ENCODE assay signal across 25 cellular contexts in genomic region chr1:54439550-54440223, GRCh38. TPM values are rescaled to one million over a fixed set of nuclear protein-coding genes. Genes with fewer than 3 reads are reported as not detected.
DNase-seq lines count a peak whose midpoint lies in the region; ATAC-seq, FAIRE-seq and TF ChIP-seq lines count a peak whose summit lies in the region.
"Had no signal": no experiment of that assay in that cellular context is flagged by ENCODE, and none has a peak within 500 bp of the region (broad histone marks: within the 10 kb centered on the region; RNA-seq: fewer than 3 reads in every experiment).

No MANE protein-coding gene starts in this region.

- peak; percentile 46 for DNase-seq in AG08396 (ENCODE audit: low spot score)
- peak; percentile 13 for DNase-seq in kidney
- no peak for DNase-seq in stimulated activated CD4-positive, alpha-beta T cell treated with anti-CD3 and anti-CD28 coated beads, Interleukin-1b, Interleukin-23, amount 100 ng/mL, for 48 hours
- DNase-seq in effector CD4-positive, alpha-beta T cell = no peak
- DNase-seq in RCC 7860 (ENCODE audit: low spot score) = no peak
- no peak for DNase-seq in naive thymus-derived CD4-positive, alpha-beta T cell
- DNase-seq: ACHN; activated CD8-positive, alpha-beta T cell treated with anti-CD3 and anti-CD28 coated beads for 36 hours; activated T-cell treated with anti-CD3 and anti-CD28 coated beads for 4 hours; esophagus squamous epithelium; glutamatergic neuron; kidney glomerular epithelial cell; NCI-H1048; NCI-H2029 treated with DMSO at 0.1 percent for 48 hours; NCI-H345; RPMI8226; T-helper 9 cell had no signal

- no peaks in the 10 kb centered on the region for H3K27me3 ChIP-seq in naive thymus-derived CD4-positive, alpha-beta T cell (ENCODE audit: control insufficient read depth in 2 of 2, insufficient read depth in 2 of 2, low read length in 2 of 2)
- H3K27me3 ChIP-seq: BLaER1 treated with 17β-estradiol and CSF1 and Interleukin-3, amounts not matched to agents 10 nM and 100 nM; esophagus squamous epithelium; pancreas had no signal

- H3K9me3 Mint-ChIP-seq in naive thymus-derived CD4-positive, alpha-beta T cell = peaks cover 0 to 4% (median 0%) of the 10 kb centered on the region in 11 donors
- H3K9me3 Mint-ChIP-seq: activated CD8-positive, alpha-beta T cell treated with anti-CD3 and anti-CD28 coated beads for 36 hours had no signal

- no peak for FAIRE-seq in kidney (lab: Jason Lieb, UNC)
- FAIRE-seq in RCC 7860 (lab: Jason Lieb, UNC) = no peak
- FAIRE-seq: pancreas had no signal

- no peak overlapping the region for H3K9ac ChIP-seq in kidney (ENCODE audit: low read length in 2 of 2)
- H3K9ac ChIP-seq: BLaER1 treated with 17β-estradiol and CSF1 and Interleukin-3, amounts not matched to agents 10 nM and 100 nM; KMS-11 had no signal

- H3K36me3 ChIP-seq in HEK293 (ENCODE audit: control insufficient read depth in 2 of 2, insufficient read depth in 1 of 2, low read length in 2 of 2) (no peaks in the 10 kb centered on the region), kidney (ENCODE audit: control insufficient read depth in 1 of 2, insufficient read depth in 2 of 2, low read length in 2 of 2) (no peaks in the 10 kb centered on the region)
- H3K36me3 ChIP-seq in naive thymus-derived CD4-positive, alpha-beta T cell (ENCODE audit: control insufficient read depth in 2 of 3, insufficient read depth in 3 of 3, low read length in 3 of 3) = no peaks in the 10 kb centered on the region
- H3K36me3 ChIP-seq: BLaER1 treated with 17β-estradiol and CSF1 and Interleukin-3, amounts not matched to agents 10 nM and 100 nM; esophagus squamous epithelium; pancreas had no signal

- no peak overlapping the region for H3K4me3 Mint-ChIP-seq in naive thymus-derived CD4-positive, alpha-beta T cell
- H3K4me3 Mint-ChIP-seq: activated CD8-positive, alpha-beta T cell treated with anti-CD3 and anti-CD28 coated beads for 36 hours; brain; memory B cell had no signal

- peaks cover 0 to 6% (median 0%) of the 10 kb centered on the region in 7 donors for H3K4me1 Mint-ChIP-seq in naive thymus-derived CD4-positive, alpha-beta T cell
- H3K4me1 Mint-ChIP-seq: brain, memory B cell had no signal

- H3K27ac ChIP-seq in HEK293 (ENCODE audit: extremely low read depth, low read depth, low read length) = no peak overlapping the region
- no peak overlapping the region for H3K27ac ChIP-seq in kidney (ENCODE audit: low read depth in 2 of 2, low read length in 2 of 2)
- H3K27ac ChIP-seq in naive thymus-derived CD4-positive, alpha-beta T cell (ENCODE audit: low read depth, low read length) = no peak overlapping the region
- H3K27ac ChIP-seq: BLaER1 treated with 17β-estradiol and CSF1 and Interleukin-3, amounts not matched to agents 10 nM and 100 nM; esophagus squamous epithelium; KMS-11; pancreas had no signal

- H3K36me3 Mint-ChIP-seq in naive thymus-derived CD4-positive, alpha-beta T cell = no peaks in the 10 kb centered on the region
- H3K36me3 Mint-ChIP-seq: brain had no signal

- CTCF ChIA-PET in HEK293 (lab: Yijun Ruan, JAX) = interaction anchor here (1.7 kb wide), 1 partner anchor 10 kb away, joined by 4 read pairs; no protein-coding TSS in a partner anchor
- CTCF ChIA-PET in naive thymus-derived CD4-positive, alpha-beta T cell (lab: Charles Lee) = no interaction called here

- H3K4me1 ChIP-seq in HEK293 (ENCODE audit: control insufficient read depth, insufficient read depth, low read length) = no peaks in the 10 kb centered on the region
- no peaks in the 10 kb centered on the region for H3K4me1 ChIP-seq in kidney (ENCODE audit: control insufficient read depth in 1 of 2, insufficient read depth in 1 of 2, low read depth in 1 of 2, low read length in 2 of 2)
- H3K4me1 ChIP-seq in naive thymus-derived CD4-positive, alpha-beta T cell (ENCODE audit: control insufficient read depth in 2 of 2, insufficient read depth in 2 of 2, low read length in 2 of 2) = no peaks in the 10 kb centered on the region
- H3K4me1 ChIP-seq: esophagus squamous epithelium, pancreas had no signal

- H3K4me3 ChIP-seq in HEK293 (ENCODE audit: low read depth, low read length) (no peak overlapping the region), kidney (ENCODE audit: low read length in 2 of 2) (no peak overlapping the region)
- no peak overlapping the region for H3K4me3 ChIP-seq in naive thymus-derived CD4-positive, alpha-beta T cell (ENCODE audit: low read length)
- H3K4me3 ChIP-seq: BLaER1 treated with 17β-estradiol and CSF1 and Interleukin-3, amounts not matched to agents 10 nM and 100 nM; esophagus squamous epithelium; pancreas had no signal

- ATAC-seq in SK-N-SH treated with all-trans-retinoic acid at 6 μM for 48 hours = peak; percentile 60; the same call in 2 of the 3 replicates
- ATAC-seq in naive thymus-derived CD4-positive, alpha-beta T cell = no peak
- ATAC-seq: activated CD8-positive, alpha-beta T cell treated with anti-CD3 and anti-CD28 coated beads for 36 hours; pancreas; sciatic nerve had no signal

- peaks cover 0 to under 1% (median 0%) of the 10 kb centered on the region in 5 donors for H3K27me3 Mint-ChIP-seq in naive thymus-derived CD4-positive, alpha-beta T cell
- H3K27me3 Mint-ChIP-seq: activated CD8-positive, alpha-beta T cell treated with anti-CD3 and anti-CD28 coated beads for 36 hours; brain; memory B cell had no signal

- H3K27ac Mint-ChIP-seq in naive thymus-derived CD4-positive, alpha-beta T cell = no peak overlapping the region
- H3K27ac Mint-ChIP-seq: activated CD8-positive, alpha-beta T cell treated with anti-CD3 and anti-CD28 coated beads for 36 hours; brain; memory B cell had no signal

- H3K9me3 ChIP-seq in HEK293 (ENCODE audit: control insufficient read depth, insufficient read depth, low read depth, low read length) (no peaks in the 10 kb centered on the region), kidney (ENCODE audit: control insufficient read depth in 1 of 2, low read length in 2 of 2) (no peaks in the 10 kb centered on the region)
- H3K9me3 ChIP-seq in naive thymus-derived CD4-positive, alpha-beta T cell (ENCODE audit: control insufficient read depth in 2 of 3, low read length in 3 of 3) = no peaks in the 10 kb centered on the region
- H3K9me3 ChIP-seq: esophagus squamous epithelium, pancreas had no signal

- POLR2A ChIA-PET in HEK293 (lab: Yijun Ruan, JAX) = no interaction called here
- POLR2A ChIA-PET in naive thymus-derived CD4-positive, alpha-beta T cell (lab: Charles Lee) = no interaction called here

- TF ChIP-seq CTCF in HEK293 (tag by site-specific recombination; IDR thresholded peaks at IDR 0.05) = no peak
- TF ChIP-seq CTCF in kidney (IDR thresholded peaks at IDR 0.05; ENCODE audit: borderline replicate concordance, extremely low read depth, insufficient read depth) = no peak

- intact Hi-C loops in kidney (cut with DNase I) = no loop called here
- intact Hi-C loops in naive thymus-derived CD4-positive, alpha-beta T cell (cut with micrococcal nuclease) = no loop called here

TF ChIP-seq in HEK293, 187 proteins besides CTCF, POLR2A, EP300 and RAD21 (continues in another document):
- no peak for TF ChIP-seq ZNF561 (tag by site-specific recombination; IDR thresholded peaks at IDR 0.05; ENCODE audit: borderline replicate concordance)

TF ChIP-seq in SK-N-SH treated with all-trans-retinoic acid at 6 μM for 48 hours, 23 proteins besides CTCF, POLR2A, EP300 and RAD21:
- TF ChIP-seq PATZ1 (CRISPR knock-in tag; IDR thresholded peaks at IDR 0.05; ENCODE audit: borderline replicate concordance) (no peak), SNAI2 (CRISPR knock-in tag; IDR thresholded peaks at IDR 0.05) (no peak), ESRRG (CRISPR knock-in tag; IDR thresholded peaks at IDR 0.05) (no peak)
- TF ChIP-seq, protein P1, sequence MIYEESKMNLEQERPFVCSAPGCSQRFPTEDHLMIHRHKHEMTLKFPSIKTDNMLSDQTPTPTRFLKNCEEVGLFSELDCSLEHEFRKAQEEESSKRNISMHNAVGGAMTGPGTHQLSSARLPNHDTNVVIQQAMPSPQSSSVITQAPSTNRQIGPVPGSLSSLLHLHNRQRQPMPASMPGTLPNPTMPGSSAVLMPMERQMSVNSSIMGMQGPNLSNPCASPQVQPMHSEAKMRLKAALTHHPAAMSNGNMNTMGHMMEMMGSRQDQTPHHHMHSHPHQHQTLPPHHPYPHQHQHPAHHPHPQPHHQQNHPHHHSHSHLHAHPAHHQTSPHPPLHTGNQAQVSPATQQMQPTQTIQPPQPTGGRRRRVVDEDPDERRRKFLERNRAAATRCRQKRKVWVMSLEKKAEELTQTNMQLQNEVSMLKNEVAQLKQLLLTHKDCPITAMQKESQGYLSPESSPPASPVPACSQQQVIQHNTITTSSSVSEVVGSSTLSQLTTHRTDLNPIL (CRISPR knock-in tag; IDR thresholded peaks at IDR 0.05; ENCODE audit: low read depth) = no peak

RNA-seq across cellular contexts. Expression of gene SSBP3, which starts 33.5 kb away (rescaled TPM):
- 49.6 TPM for total RNA-seq in kidney
- 33.3 TPM for polyA plus RNA-seq in kidney (ENCODE audit: insufficient read depth, low read depth, low replicate concordance)
- total RNA-seq in naive thymus-derived CD4-positive, alpha-beta T cell = 100 to 1,000 TPM in 2 of 5 experiments, 10 to 100 TPM in 3; 69.4 to 124 (median 98.1) TPM
- polyA plus RNA-seq in naive thymus-derived CD4-positive, alpha-beta T cell = 10 to 100 TPM; 19.4 to 21.3 TPM

Comparison
In these comparisons a context has a peak if more than half of its experiments do, and no peak if none do; other contexts are left out.
1. DNase-seq: peak in AG08396 (single experiment) and kidney (single experiment); none in stimulated activated CD4-positive, alpha-beta T cell treated with anti-CD3 and anti-CD28 coated beads, Interleukin-1b, Interleukin-23, amount 100 ng/mL, for 48 hours (single experiment), effector CD4-positive, alpha-beta T cell (single experiment), RCC 7860 (single experiment) and naive thymus-derived CD4-positive, alpha-beta T cell (0 of 9).